ENCODE assay signal across 18 cellular contexts in genomic region chr9:1320667-1321195, GRCh38.
"Had no signal": no experiment of that assay in that cellular context is flagged by ENCODE, and none has a peak within 500 bp of the region (broad histone marks: within the 10 kb centered on the region; RNA-seq: fewer than 3 reads in every experiment).

No MANE protein-coding gene starts in this region.

- H3K4me1 ChIP-seq: sigmoid colon, tibial artery had no signal

- H3K4me3 Mint-ChIP-seq: activated naive CD8-positive, alpha-beta T cell treated with anti-CD3 and anti-CD28 coated beads for 36 hours had no signal

- H3K27ac ChIP-seq: tibial artery had no signal

- H3K4me3 ChIP-seq: sigmoid colon, tibial artery had no signal

- H3K4me1 Mint-ChIP-seq: activated naive CD8-positive, alpha-beta T cell treated with anti-CD3 and anti-CD28 coated beads for 36 hours had no signal

- H3K27ac Mint-ChIP-seq: activated naive CD8-positive, alpha-beta T cell treated with anti-CD3 and anti-CD28 coated beads for 36 hours; activated T-helper 2 cell treated with anti-CD3 and anti-CD28 coated beads, Interferon-gamma antibody, Interleukin-2, Interleukin-4, amounts not matched to agents 10 μg/mL and 5 μg/mL and 100 μg/mL, durations not matched to agents 14 hours and 24 hours and 36 hours had no signal

- H3K27me3 ChIP-seq: sigmoid colon, tibial artery had no signal

- H3K36me3 Mint-ChIP-seq: activated naive CD8-positive, alpha-beta T cell treated with anti-CD3 and anti-CD28 coated beads for 36 hours had no signal

- H3K9me3 ChIP-seq: sigmoid colon, tibial artery had no signal

- ATAC-seq: left lobe of liver had no signal

- DNase-seq: activated CD4-positive, alpha-beta T cell treated with anti-CD3 and anti-CD28 coated beads for 1 hour; activated naive CD4-positive, alpha-beta T cell treated with Interleukin-2 at 50 U/mL for 16 hours; activated naive CD8-positive, alpha-beta T cell treated with anti-CD3 and anti-CD28 coated beads for 36 hours; activated T-cell treated with anti-CD3 and anti-CD28 coated beads, Interleukin-2, amount 50 U/mL, for 1 hour; cortex of kidney; effector CD8-positive, alpha-beta T cell; kidney; mammary epithelial cell; midbrain; nucleus accumbens; sigmoid colon; stimulated activated CD4-positive, alpha-beta T cell treated with anti-CD3 and anti-CD28 coated beads, Interleukin-2, amount 100 ng/mL, for 48 hours; stimulated activated naive CD4-positive, alpha-beta T cell treated with Interleukin-2 at 50 U/mL for 16 hours; substantia nigra; T-helper 9 cell; tibial artery had no signal

- H3K36me3 ChIP-seq: sigmoid colon, tibial artery had no signal
